6 cellular contexts compared by ENCODE assay signal in genomic region chr16:5722220-5722619, GRCh38.
"Had no signal": no experiment of that assay in that cellular context is flagged by ENCODE, and none has a peak within 500 bp of the region (broad histone marks: within the 10 kb centered on the region; RNA-seq: fewer than 3 reads in every experiment).

No MANE protein-coding gene starts in this region.

- H2AFZ ChIP-seq: GM23338 had no signal

- H3K4me3 ChIP-seq: GM23338, K562 had no signal

- DNase-seq: H9, HCEC 1CT, IMR-90, KG1 had no signal

- H3K4me2 ChIP-seq: GM23338 had no signal

- ATAC-seq: GM23338, K562 had no signal
